In the genomic region with DNA sequence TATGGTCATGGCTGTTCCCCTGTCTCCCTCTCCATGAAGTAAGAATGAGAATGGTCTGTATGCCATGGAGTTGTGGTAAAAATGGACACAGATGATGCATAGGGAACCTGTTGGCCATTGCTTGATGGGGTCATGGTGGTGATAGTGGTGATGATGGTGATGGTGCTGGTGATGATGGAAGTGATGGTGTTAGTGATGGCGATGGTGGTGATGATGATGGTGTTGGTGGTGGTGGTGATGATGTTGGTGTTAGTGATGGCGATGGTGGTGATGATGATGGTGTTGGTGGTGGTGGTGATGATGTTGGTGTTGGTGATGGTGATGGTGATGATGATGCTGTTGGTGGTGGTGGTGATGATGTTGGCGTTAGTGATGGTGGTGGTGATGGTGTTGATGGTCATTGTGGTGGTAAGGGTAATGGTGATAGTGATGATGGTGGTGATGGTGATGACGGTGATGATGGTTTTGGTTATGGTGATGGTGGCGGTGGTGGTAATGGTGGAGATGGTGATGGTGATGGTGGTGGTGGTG, we compare ENCODE assay signal across 1 cellular context.
TF ChIP-seq lines count a peak whose summit lies in the region.

No MANE protein-coding gene starts in this region.

TF ChIP-seq in HepG2, 621 proteins besides CTCF, POLR2A, EP300 and RAD21:
- TF ChIP-seq, protein P1, sequence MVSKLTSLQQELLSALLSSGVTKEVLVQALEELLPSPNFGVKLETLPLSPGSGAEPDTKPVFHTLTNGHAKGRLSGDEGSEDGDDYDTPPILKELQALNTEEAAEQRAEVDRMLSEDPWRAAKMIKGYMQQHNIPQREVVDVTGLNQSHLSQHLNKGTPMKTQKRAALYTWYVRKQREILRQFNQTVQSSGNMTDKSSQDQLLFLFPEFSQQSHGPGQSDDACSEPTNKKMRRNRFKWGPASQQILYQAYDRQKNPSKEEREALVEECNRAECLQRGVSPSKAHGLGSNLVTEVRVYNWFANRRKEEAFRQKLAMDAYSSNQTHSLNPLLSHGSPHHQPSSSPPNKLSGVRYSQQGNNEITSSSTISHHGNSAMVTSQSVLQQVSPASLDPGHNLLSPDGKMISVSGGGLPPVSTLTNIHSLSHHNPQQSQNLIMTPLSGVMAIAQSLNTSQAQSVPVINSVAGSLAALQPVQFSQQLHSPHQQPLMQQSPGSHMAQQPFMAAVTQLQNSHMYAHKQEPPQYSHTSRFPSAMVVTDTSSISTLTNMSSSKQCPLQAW (CRISPR knock-in tag; IDR thresholded peaks at IDR 0.05), result no peak
- TF ChIP-seq ZNF562 (CRISPR knock-in tag; IDR thresholded peaks at IDR 0.05; ENCODE audit: borderline replicate concordance) (no peak), ZNF720 (CRISPR knock-in tag; IDR thresholded peaks at IDR 0.05) (no peak), IKZF1 (IDR thresholded peaks at IDR 0.05) (0 out of 2 replicates have a peak, but pooled peaks have one; percentile 23), DNMT1 (CRISPR knock-in tag; IDR thresholded peaks at IDR 0.05) (no peak), FOXC1 (CRISPR knock-in tag; IDR thresholded peaks at IDR 0.05; ENCODE audit: borderline replicate concordance) (no peak), ZNF260 (CRISPR knock-in tag; IDR thresholded peaks at IDR 0.05; ENCODE audit: borderline replicate concordance, low read depth) (no peak), IRX3 (CRISPR knock-in tag; IDR thresholded peaks at IDR 0.05; ENCODE audit: borderline replicate concordance, low read depth) (no peak), FOXA1 (IDR thresholded peaks at IDR 0.05) (0 out of 2 replicates have a peak, but pooled peaks have one; percentile 3), FOXA1 (CRISPR knock-in tag; IDR thresholded peaks at IDR 0.05) (no peak), CREB1 (IDR thresholded peaks at IDR 0.05) (peak; percentile 94), CREB1 (CRISPR knock-in tag; IDR thresholded peaks at IDR 0.05) (no peak), RAD51 (IDR thresholded peaks at IDR 0.05; ENCODE audit: borderline replicate concordance) (peak; percentile 22; the same call in 1 of the 2 replicates), EED (CRISPR knock-in tag; IDR thresholded peaks at IDR 0.05) (no peak), ZNF616 (CRISPR knock-in tag; IDR thresholded peaks at IDR 0.05; ENCODE audit: low read depth) (no peak), HDAC1 (CRISPR knock-in tag; IDR thresholded peaks at IDR 0.05) (no peak)
- TF ChIP-seq, protein P2, sequence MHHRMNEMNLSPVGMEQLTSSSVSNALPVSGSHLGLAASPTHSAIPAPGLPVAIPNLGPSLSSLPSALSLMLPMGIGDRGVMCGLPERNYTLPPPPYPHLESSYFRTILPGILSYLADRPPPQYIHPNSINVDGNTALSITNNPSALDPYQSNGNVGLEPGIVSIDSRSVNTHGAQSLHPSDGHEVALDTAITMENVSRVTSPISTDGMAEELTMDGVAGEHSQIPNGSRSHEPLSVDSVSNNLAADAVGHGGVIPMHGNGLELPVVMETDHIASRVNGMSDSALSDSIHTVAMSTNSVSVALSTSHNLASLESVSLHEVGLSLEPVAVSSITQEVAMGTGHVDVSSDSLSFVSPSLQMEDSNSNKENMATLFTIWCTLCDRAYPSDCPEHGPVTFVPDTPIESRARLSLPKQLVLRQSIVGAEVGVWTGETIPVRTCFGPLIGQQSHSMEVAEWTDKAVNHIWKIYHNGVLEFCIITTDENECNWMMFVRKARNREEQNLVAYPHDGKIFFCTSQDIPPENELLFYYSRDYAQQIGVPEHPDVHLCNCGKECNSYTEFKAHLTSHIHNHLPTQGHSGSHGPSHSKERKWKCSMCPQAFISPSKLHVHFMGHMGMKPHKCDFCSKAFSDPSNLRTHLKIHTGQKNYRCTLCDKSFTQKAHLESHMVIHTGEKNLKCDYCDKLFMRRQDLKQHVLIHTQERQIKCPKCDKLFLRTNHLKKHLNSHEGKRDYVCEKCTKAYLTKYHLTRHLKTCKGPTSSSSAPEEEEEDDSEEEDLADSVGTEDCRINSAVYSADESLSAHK (CRISPR knock-in tag; IDR thresholded peaks at IDR 0.05; ENCODE audit: borderline replicate concordance), result no peak
- TF ChIP-seq, protein P3, sequence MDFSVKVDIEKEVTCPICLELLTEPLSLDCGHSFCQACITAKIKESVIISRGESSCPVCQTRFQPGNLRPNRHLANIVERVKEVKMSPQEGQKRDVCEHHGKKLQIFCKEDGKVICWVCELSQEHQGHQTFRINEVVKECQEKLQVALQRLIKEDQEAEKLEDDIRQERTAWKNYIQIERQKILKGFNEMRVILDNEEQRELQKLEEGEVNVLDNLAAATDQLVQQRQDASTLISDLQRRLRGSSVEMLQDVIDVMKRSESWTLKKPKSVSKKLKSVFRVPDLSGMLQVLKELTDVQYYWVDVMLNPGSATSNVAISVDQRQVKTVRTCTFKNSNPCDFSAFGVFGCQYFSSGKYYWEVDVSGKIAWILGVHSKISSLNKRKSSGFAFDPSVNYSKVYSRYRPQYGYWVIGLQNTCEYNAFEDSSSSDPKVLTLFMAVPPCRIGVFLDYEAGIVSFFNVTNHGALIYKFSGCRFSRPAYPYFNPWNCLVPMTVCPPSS (IDR thresholded peaks at IDR 0.05), result peak; percentile 19; the same call in 1 of the 2 replicates
